2 cellular contexts compared by ENCODE assay signal in the genomic region with DNA sequence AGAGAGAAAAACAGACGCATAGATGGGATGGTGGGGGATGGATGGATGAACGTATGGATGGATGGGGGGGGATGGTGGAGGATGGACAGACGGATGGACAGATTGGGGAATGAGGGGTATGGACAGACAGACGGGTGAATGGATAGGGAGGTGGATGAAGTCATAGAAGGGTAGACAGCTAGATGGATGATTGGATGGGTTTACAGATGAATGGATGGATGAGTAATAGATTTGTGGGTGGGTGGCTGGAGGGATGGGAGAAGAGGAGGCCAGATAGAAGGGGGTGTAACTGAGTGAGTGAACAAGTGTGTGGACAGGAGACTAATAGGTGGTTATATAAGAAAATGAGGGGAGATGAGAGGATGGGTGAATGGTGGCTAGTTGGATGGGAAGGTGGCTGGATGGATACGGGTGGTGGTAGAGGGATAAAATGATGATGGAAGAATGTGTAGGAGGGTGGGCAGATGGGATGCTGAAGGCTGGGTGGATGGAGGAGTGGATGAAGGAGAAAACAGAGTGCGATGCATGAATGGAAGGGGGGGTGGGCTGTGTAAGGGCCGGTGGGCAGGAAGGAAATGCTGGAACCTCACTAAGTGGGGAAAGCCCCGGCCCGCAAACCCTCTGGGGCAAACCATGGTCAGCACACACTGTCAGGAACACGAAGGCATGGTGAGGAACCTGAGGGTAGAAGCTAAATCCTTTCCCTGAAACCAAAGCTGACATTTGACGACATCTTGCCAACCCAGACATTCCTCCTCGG.
TF ChIP-seq lines count a peak whose summit lies in the region.

No MANE protein-coding gene starts in this region.

TF ChIP-seq in SK-N-SH, 30 proteins besides CTCF, POLR2A, EP300 and RAD21 (continued from another document):
- TF ChIP-seq JUND (IDR thresholded peaks at IDR 0.05) (no peak), FOXJ3 (CRISPR knock-in tag; IDR thresholded peaks at IDR 0.05) (no peak), FOSL2 (IDR thresholded peaks at IDR 0.05; ENCODE audit: borderline replicate concordance, low read depth) (no peak), POLR2AphosphoS5 (IDR thresholded peaks at IDR 0.05; ENCODE audit: low read depth, low read length) (no peak), ELF1 (IDR thresholded peaks at IDR 0.05) (no peak), RCOR1 (IDR thresholded peaks at IDR 0.05; ENCODE audit: low read length) (no peak)
- TF ChIP-seq, protein P1, sequence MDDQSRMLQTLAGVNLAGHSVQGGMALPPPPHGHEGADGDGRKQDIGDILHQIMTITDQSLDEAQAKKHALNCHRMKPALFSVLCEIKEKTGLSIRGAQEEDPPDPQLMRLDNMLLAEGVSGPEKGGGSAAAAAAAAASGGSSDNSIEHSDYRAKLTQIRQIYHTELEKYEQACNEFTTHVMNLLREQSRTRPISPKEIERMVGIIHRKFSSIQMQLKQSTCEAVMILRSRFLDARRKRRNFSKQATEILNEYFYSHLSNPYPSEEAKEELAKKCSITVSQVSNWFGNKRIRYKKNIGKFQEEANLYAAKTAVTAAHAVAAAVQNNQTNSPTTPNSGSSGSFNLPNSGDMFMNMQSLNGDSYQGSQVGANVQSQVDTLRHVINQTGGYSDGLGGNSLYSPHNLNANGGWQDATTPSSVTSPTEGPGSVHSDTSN (IDR thresholded peaks at IDR 0.05): no peak
- TF ChIP-seq, protein P2, sequence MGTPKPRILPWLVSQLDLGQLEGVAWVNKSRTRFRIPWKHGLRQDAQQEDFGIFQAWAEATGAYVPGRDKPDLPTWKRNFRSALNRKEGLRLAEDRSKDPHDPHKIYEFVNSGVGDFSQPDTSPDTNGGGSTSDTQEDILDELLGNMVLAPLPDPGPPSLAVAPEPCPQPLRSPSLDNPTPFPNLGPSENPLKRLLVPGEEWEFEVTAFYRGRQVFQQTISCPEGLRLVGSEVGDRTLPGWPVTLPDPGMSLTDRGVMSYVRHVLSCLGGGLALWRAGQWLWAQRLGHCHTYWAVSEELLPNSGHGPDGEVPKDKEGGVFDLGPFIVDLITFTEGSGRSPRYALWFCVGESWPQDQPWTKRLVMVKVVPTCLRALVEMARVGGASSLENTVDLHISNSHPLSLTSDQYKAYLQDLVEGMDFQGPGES (IDR thresholded peaks at IDR 0.05; ENCODE audit: low read depth, low read length): no peak
TF ChIP-seq in SK-N-SH: peak in this region for 0.

TF ChIP-seq in SK-N-SH treated with all-trans-retinoic acid at 6 μM for 48 hours, 23 proteins besides CTCF, POLR2A, EP300 and RAD21:
- TF ChIP-seq POU6F1 (CRISPR knock-in tag; IDR thresholded peaks at IDR 0.05; ENCODE audit: borderline replicate concordance, low read depth) (no peak), ZNF565 (CRISPR knock-in tag; conservative IDR thresholded peaks at IDR 0.05; ENCODE audit: low read depth) (no peak), TCF4 (CRISPR knock-in tag; IDR thresholded peaks at IDR 0.05; ENCODE audit: borderline replicate concordance) (no peak), ZNF8 (CRISPR knock-in tag; IDR thresholded peaks at IDR 0.05) (no peak), TOX (CRISPR knock-in tag; IDR thresholded peaks at IDR 0.05; ENCODE audit: borderline replicate concordance) (no peak), CSDC2 (CRISPR knock-in tag; IDR thresholded peaks at IDR 0.05) (no peak), ESRRG (CRISPR knock-in tag; IDR thresholded peaks at IDR 0.05) (no peak), SNAI2 (CRISPR knock-in tag; IDR thresholded peaks at IDR 0.05) (no peak), RARB (CRISPR knock-in tag; IDR thresholded peaks at IDR 0.05) (no peak)
- TF ChIP-seq, protein P3, sequence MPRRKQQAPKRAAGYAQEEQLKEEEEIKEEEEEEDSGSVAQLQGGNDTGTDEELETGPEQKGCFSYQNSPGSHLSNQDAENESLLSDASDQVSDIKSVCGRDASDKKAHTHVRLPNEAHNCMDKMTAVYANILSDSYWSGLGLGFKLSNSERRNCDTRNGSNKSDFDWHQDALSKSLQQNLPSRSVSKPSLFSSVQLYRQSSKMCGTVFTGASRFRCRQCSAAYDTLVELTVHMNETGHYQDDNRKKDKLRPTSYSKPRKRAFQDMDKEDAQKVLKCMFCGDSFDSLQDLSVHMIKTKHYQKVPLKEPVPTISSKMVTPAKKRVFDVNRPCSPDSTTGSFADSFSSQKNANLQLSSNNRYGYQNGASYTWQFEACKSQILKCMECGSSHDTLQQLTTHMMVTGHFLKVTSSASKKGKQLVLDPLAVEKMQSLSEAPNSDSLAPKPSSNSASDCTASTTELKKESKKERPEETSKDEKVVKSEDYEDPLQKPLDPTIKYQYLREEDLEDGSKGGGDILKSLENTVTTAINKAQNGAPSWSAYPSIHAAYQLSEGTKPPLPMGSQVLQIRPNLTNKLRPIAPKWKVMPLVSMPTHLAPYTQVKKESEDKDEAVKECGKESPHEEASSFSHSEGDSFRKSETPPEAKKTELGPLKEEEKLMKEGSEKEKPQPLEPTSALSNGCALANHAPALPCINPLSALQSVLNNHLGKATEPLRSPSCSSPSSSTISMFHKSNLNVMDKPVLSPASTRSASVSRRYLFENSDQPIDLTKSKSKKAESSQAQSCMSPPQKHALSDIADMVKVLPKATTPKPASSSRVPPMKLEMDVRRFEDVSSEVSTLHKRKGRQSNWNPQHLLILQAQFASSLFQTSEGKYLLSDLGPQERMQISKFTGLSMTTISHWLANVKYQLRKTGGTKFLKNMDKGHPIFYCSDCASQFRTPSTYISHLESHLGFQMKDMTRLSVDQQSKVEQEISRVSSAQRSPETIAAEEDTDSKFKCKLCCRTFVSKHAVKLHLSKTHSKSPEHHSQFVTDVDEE (CRISPR knock-in tag; IDR thresholded peaks at IDR 0.05): no peak
